20 cellular contexts compared by ENCODE assay signal in the genomic region with DNA sequence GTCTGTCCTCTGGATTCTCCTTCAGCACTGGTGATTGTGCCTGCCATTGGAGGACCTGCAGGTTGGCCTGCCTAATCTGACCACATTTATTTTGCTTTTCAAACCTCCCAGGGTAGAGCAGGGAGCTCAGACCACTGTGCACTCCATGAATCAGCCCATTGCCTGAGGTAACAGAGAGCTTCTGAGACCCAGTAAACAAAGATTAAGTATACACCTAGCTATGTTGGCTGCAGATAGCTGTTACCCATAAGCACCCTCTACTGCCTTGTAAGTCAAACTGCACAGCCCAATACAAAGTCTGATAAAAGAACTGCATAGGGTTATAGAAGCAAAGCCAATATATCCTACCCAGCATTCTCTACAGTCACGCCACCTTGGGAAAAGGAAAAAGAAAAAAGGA.
DNase-seq lines count a peak whose midpoint lies in the region; ATAC-seq and TF ChIP-seq lines count a peak whose summit lies in the region.
"Had no signal": no experiment of that assay in that cellular context is flagged by ENCODE, and none has a peak within 500 bp of the region (broad histone marks: within the 10 kb centered on the region; RNA-seq: fewer than 3 reads in every experiment).

No MANE protein-coding gene starts in this region.

- no peak overlapping the region; the same call in 1 of the 2 replicates for H3K4me3 Mint-ChIP-seq in HFFc6
- H3K4me3 Mint-ChIP-seq: naive B cell; stimulated activated memory B cell treated with anti-CD40 and anti-IgM and Interleukin-4, amounts not matched to agents 10 μg/mL and 1 μg/mL and 100 μg/mL, for 72 hours; type B pancreatic cell had no signal

- DNase-seq in AG09309 (ENCODE audit: low read depth) (peak; percentile 5), HFFc6 (peak; percentile 30), amniotic epithelial cell (ENCODE audit: low read depth) (peak; percentile 65), islet precursor cell (peak; percentile 71), HUDEP-2 (lab: John Stamatoyannopoulos, UW; ENCODE audit: unreplicated experiment in 76 of 76) (no peak), H7 (no peak)
- DNase-seq: activated CD4-positive, alpha-beta T cell treated with anti-CD3 and anti-CD28 coated beads, Interleukin-2, amount 50 U/mL, for 48 hours; AML-193; effector CD4-positive, alpha-beta T cell; head of caudate nucleus; naive B cell; NCI-H1694 treated with DMSO at 0.1 percent for 48 hours; retina; T-helper 9 cell had no signal

- H3K4me3 ChIP-seq in AG09309 (ENCODE audit: control insufficient read depth, low read depth, low read length) (no peak overlapping the region), H7 (ENCODE audit: insufficient read depth, low read depth, low read length) (no peak overlapping the region)
- H3K4me3 ChIP-seq: ascending aorta had no signal

- H3K27ac Mint-ChIP-seq in HFFc6, result no peak overlapping the region
- H3K27ac Mint-ChIP-seq: activated T-helper 2 cell treated with anti-CD3 and anti-CD28 coated beads, Interferon-gamma antibody, Interleukin-2, Interleukin-4, amounts not matched to agents 10 μg/mL and 5 μg/mL and 100 μg/mL, durations not matched to agents 14 hours and 24 hours and 36 hours; naive B cell; stimulated activated memory B cell treated with anti-CD40 and anti-IgM and Interleukin-4, amounts not matched to agents 10 μg/mL and 1 μg/mL and 100 μg/mL, for 72 hours; type B pancreatic cell had no signal

- peak; percentile 33 for TF ChIP-seq CTCF in AG09309 (IDR thresholded peaks at IDR 0.05; ENCODE audit: control insufficient read depth, insufficient read depth, low read depth, low read length, missing control alignments)
- peak; percentile 58 for TF ChIP-seq CTCF in HFFc6 (IDR thresholded peaks at IDR 0.05)

- no peaks in the 10 kb centered on the region for H3K27me3 ChIP-seq in H7 (ENCODE audit: control insufficient read depth, insufficient read depth, low read length)
- H3K27me3 ChIP-seq: ascending aorta had no signal

- H3K4me1 Mint-ChIP-seq in HFFc6 (ENCODE audit: low read depth), result peaks cover 9% of the 10 kb centered on the region; the same call in 1 of the 2 replicates
- H3K4me1 Mint-ChIP-seq: naive B cell; stimulated activated memory B cell treated with anti-CD40 and anti-IgM and Interleukin-4, amounts not matched to agents 10 μg/mL and 1 μg/mL and 100 μg/mL, for 72 hours had no signal

- H3K36me3 ChIP-seq in H7 (replicated peaks; ENCODE audit: control insufficient read depth, insufficient read depth, low read length), result no peaks in the 10 kb centered on the region
- H3K36me3 ChIP-seq: ascending aorta had no signal

- H3K36me3 Mint-ChIP-seq in HFFc6 (ENCODE audit: low read depth), result peaks cover 10% of the 10 kb centered on the region; the same call in 1 of the 2 replicates
- H3K36me3 Mint-ChIP-seq: naive B cell; stimulated activated memory B cell treated with anti-CD40 and anti-IgM and Interleukin-4, amounts not matched to agents 10 μg/mL and 1 μg/mL and 100 μg/mL, for 72 hours; type B pancreatic cell had no signal

- H3K27me3 Mint-ChIP-seq in HFFc6 (ENCODE audit: insufficient read depth), result no peaks in the 10 kb centered on the region; the same call in 1 of the 2 replicates
- H3K27me3 Mint-ChIP-seq: naive B cell; stimulated activated memory B cell treated with anti-CD40 and anti-IgM and Interleukin-4, amounts not matched to agents 10 μg/mL and 1 μg/mL and 100 μg/mL, for 72 hours; type B pancreatic cell had no signal

- no peak for ATAC-seq in HG03280 (IDR thresholded peaks at IDR 0.05; ENCODE audit: unreplicated experiment)
- ATAC-seq in GM19397 (IDR thresholded peaks at IDR 0.05; ENCODE audit: unreplicated experiment), result no peak
- ATAC-seq: stimulated activated memory B cell treated with anti-CD40 and anti-IgM and Interleukin-4, amounts not matched to agents 10 μg/mL and 1 μg/mL and 100 μg/mL, for 72 hours had no signal

- no peaks in the 10 kb centered on the region; the same call in 1 of the 2 replicates for H3K9me3 Mint-ChIP-seq in HFFc6

Comparison
In these comparisons a context has a peak if more than half of its experiments do, and no peak if none do; other contexts are left out.
1. DNase-seq: peak in AG09309 (single experiment), HFFc6 (single experiment), amniotic epithelial cell (single experiment) and islet precursor cell (single experiment); none in HUDEP-2 (0 of 76) and H7 (single experiment).